Comparison of ENCODE assay signal across 15 cellular contexts in genomic region chr17:74295625-74296547, GRCh38. TPM values are rescaled to one million over a fixed set of nuclear protein-coding genes. Genes with fewer than 3 reads are reported as not detected.
DNase-seq lines count a peak whose midpoint lies in the region; ATAC-seq and TF ChIP-seq lines count a peak whose summit lies in the region.
"Had no signal": no experiment of that assay in that cellular context is flagged by ENCODE, and none has a peak within 500 bp of the region (broad histone marks: within the 10 kb centered on the region; RNA-seq: fewer than 3 reads in every experiment).

No MANE protein-coding gene starts in this region.

- H3K4me3 ChIP-seq in CD4-positive, CD25-positive, alpha-beta regulatory T cell (ENCODE audit: low read depth, low read length): no peak overlapping the region
- H3K4me3 ChIP-seq in RWPE2 (ENCODE audit: severe bottlenecking) (no peak overlapping the region), fibroblast of mammary gland (ENCODE audit: control insufficient read depth, low read depth, low read length) (no peak overlapping the region)
- H3K4me3 ChIP-seq: ovary had no signal

- H3K27me3 ChIP-seq in CD4-positive, CD25-positive, alpha-beta regulatory T cell (ENCODE audit: control insufficient read depth, insufficient read depth, low read length): no peaks in the 10 kb centered on the region
- no peaks in the 10 kb centered on the region for H3K27me3 ChIP-seq in RWPE2 (ENCODE audit: insufficient read depth, poor library complexity, severe bottlenecking)
- H3K27me3 ChIP-seq: ovary had no signal

- H3K4me3 Mint-ChIP-seq in CD4-positive, CD25-positive, alpha-beta regulatory T cell: no peak overlapping the region
- no peak overlapping the region for H3K4me3 Mint-ChIP-seq in mesothelial cell of epicardium

- peaks cover 4 to 33% (median 23%) of the 10 kb centered on the region in 4 donors for H3K4me1 Mint-ChIP-seq in CD4-positive, CD25-positive, alpha-beta regulatory T cell
- peaks cover 7% of the 10 kb centered on the region for H3K4me1 Mint-ChIP-seq in mesothelial cell of epicardium

- no peaks in the 10 kb centered on the region for H3K36me3 ChIP-seq in CD4-positive, CD25-positive, alpha-beta regulatory T cell (ENCODE audit: control insufficient read depth, insufficient read depth, low read length)
- H3K36me3 ChIP-seq in RWPE2 (ENCODE audit: low read depth): no peaks in the 10 kb centered on the region
- H3K36me3 ChIP-seq: ovary had no signal

- no peak for TF ChIP-seq CTCF in RWPE2 (IDR thresholded peaks at IDR 0.05; ENCODE audit: poor library complexity, severe bottlenecking)
- TF ChIP-seq CTCF in fibroblast of mammary gland (conservative IDR thresholded peaks at IDR 0.05; ENCODE audit: control insufficient read depth, insufficient read depth, low read depth, low read length): no peak
- no peak for TF ChIP-seq CTCF in mesothelial cell of epicardium (IDR thresholded peaks at IDR 0.05; ENCODE audit: unreplicated experiment)

- H3K36me3 Mint-ChIP-seq in CD4-positive, CD25-positive, alpha-beta regulatory T cell: no peaks in the 10 kb centered on the region
- H3K36me3 Mint-ChIP-seq in mesothelial cell of epicardium: no peaks in the 10 kb centered on the region

- H3K27ac ChIP-seq in CD4-positive, CD25-positive, alpha-beta regulatory T cell (ENCODE audit: insufficient read depth, low read length, poor library complexity, severe bottlenecking): no peak overlapping the region
- no peak overlapping the region for H3K27ac ChIP-seq in RWPE2 (ENCODE audit: poor library complexity, severe bottlenecking)
- H3K27ac ChIP-seq: KMS-11, ovary, RWPE1 had no signal

- no peak for ATAC-seq in CD4-positive, CD25-positive, alpha-beta regulatory T cell (ENCODE audit: low read depth in 2 of 2)
- ATAC-seq in RWPE2 (ENCODE audit: low read depth) (peak; percentile 56; the same call in 2 of the 3 replicates), HG03095 (IDR thresholded peaks at IDR 0.05; ENCODE audit: unreplicated experiment) (no peak)

- peaks cover 0 to 2% (median 0%) of the 10 kb centered on the region in 7 donors for H3K9me3 Mint-ChIP-seq in CD4-positive, CD25-positive, alpha-beta regulatory T cell
- peaks cover 4% of the 10 kb centered on the region for H3K9me3 Mint-ChIP-seq in mesothelial cell of epicardium

- H3K27me3 Mint-ChIP-seq in CD4-positive, CD25-positive, alpha-beta regulatory T cell: no peaks in the 10 kb centered on the region
- H3K27me3 Mint-ChIP-seq in mesothelial cell of epicardium (ENCODE audit: low read depth): peaks cover 18% of the 10 kb centered on the region

- no peak for DNase-seq in CD4-positive, CD25-positive, alpha-beta regulatory T cell
- DNase-seq in RWPE2 (ENCODE audit: low spot score) (no peak), fibroblast of mammary gland (ENCODE audit: low read depth) (peak; percentile 19), mesothelial cell of epicardium (ENCODE audit: low spot score in 2 of 2, unreplicated experiment in 2 of 2) (no peak), foreskin melanocyte (no peak), SHP77 treated with DMSO at 0.1 percent for 48 hours (lab: John Stamatoyannopoulos, UW) (no peak), germinal center (ENCODE audit: low spot score) (no peak)
- DNase-seq: NCI-H187, T-helper 9 cell had no signal

- H3K9me3 ChIP-seq in CD4-positive, CD25-positive, alpha-beta regulatory T cell (ENCODE audit: control insufficient read depth in 2 of 2, low read length in 2 of 2): no peaks in the 10 kb centered on the region
- H3K9me3 ChIP-seq in RWPE2 (ENCODE audit: severe bottlenecking): no peaks in the 10 kb centered on the region
- H3K9me3 ChIP-seq: ovary had no signal

- H3K27ac Mint-ChIP-seq in CD4-positive, CD25-positive, alpha-beta regulatory T cell: peak overlapping the region in 2 of 3 donors; percentile 60 to 62
- H3K27ac Mint-ChIP-seq in mesothelial cell of epicardium: peak overlapping the region; percentile 53

- peaks cover 11% of the 10 kb centered on the region for H3K4me1 ChIP-seq in CD4-positive, CD25-positive, alpha-beta regulatory T cell (ENCODE audit: control insufficient read depth, insufficient read depth, low read length, poor library complexity, severe bottlenecking)
- peaks cover 6% of the 10 kb centered on the region for H3K4me1 ChIP-seq in RWPE2 (ENCODE audit: insufficient read depth, poor library complexity, severe bottlenecking)

RNA-seq across cellular contexts. Expression of gene DNAI2, which starts 21.9 kb away (rescaled TPM):
- total RNA-seq in CD4-positive, CD25-positive, alpha-beta regulatory T cell: 1.5 TPM
- polyA plus RNA-seq in CD4-positive, CD25-positive, alpha-beta regulatory T cell: under 1 TPM in 2 of 4 donors, not detected in 2; 0.10 to 0.23 TPM
- 0.18 TPM in 1 of 3 replicates, not detected in the others for total RNA-seq in mesothelial cell of epicardium
- total RNA-seq: epithelial cell of proximal tubule, urinary bladder had no signal

RNA-seq across cellular contexts. Expression of gene KIF19, which starts 30.1 kb away (rescaled TPM):
- 1.8 TPM for total RNA-seq in CD4-positive, CD25-positive, alpha-beta regulatory T cell
- 1 to 10 TPM; 1.2 to 1.7 (median 1.3) TPM for polyA plus RNA-seq in CD4-positive, CD25-positive, alpha-beta regulatory T cell
- total RNA-seq in mesothelial cell of epicardium: not detected in 3 replicates
- total RNA-seq: epithelial cell of proximal tubule had no signal
